8 cellular contexts compared by ENCODE assay signal in the genomic region with DNA sequence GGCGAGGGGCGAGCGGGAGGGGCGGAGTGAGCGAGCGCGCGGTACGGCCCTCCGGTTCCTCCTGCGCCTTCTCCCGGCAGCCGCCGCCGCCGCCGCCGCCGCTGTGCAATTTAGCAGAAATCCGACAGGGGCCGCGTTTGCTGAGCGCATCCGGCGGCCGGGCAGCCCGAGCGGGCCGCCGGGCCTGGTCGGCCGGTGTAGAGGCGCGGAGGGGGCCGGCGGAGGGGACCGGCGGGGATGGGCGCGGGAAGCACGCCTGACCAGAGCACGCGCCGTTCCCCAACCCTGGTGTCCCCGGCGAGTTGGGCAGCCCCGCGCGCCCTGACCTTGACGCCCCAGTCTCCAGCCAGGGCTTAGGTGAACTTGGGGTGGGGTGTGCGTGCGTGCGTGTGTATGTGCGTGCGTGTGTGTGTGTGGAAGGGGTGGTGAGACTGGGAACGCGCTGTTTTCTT.
DNase-seq lines count a peak whose midpoint lies in the region; ATAC-seq, FAIRE-seq and TF ChIP-seq lines count a peak whose summit lies in the region.

No MANE protein-coding gene starts in this region.

- TF ChIP-seq CTCF in cardiac fibroblast (IDR thresholded peaks at IDR 0.05; ENCODE audit: low read depth, low read length) (peak; percentile 7), kidney (IDR thresholded peaks at IDR 0.05; ENCODE audit: borderline replicate concordance, extremely low read depth, insufficient read depth) (peak; percentile 52)

- H3K9me3 ChIP-seq in SJSA1 (replicated peaks) (no peaks in the 10 kb centered on the region), kidney (ENCODE audit: control insufficient read depth in 1 of 2, low read length in 2 of 2) (no peaks in the 10 kb centered on the region)

- TF ChIP-seq POLR2A in GM18505 (IDR thresholded peaks at IDR 0.05; ENCODE audit: borderline replicate concordance, extremely low read depth, insufficient read depth, insufficient read length) = no peak

- ATAC-seq in GM18505 (IDR thresholded peaks at IDR 0.05; ENCODE audit: unreplicated experiment) (peak; percentile 75), HG03196 (IDR thresholded peaks at IDR 0.05; ENCODE audit: unreplicated experiment) (peak; percentile 86), GM21390 (IDR thresholded peaks at IDR 0.05; ENCODE audit: unreplicated experiment) (no peak)

- intact Hi-C loops in kidney (cut with DNase I) = no loop called here

- H3K4me3 ChIP-seq in SJSA1 (peak overlapping the region; percentile 54), cardiac fibroblast (replicated peaks in 1 of 2; ENCODE audit: low read depth in 2 of 2, low read length in 2 of 2) (peak overlapping the region; percentile 54 to 55), kidney (ENCODE audit: low read length in 2 of 2) (peak overlapping the region; percentile 2 to 49)

- no peak for FAIRE-seq in kidney (lab: Jason Lieb, UNC)

- H3K27me3 ChIP-seq in SJSA1 (replicated peaks) = peaks cover 69% of the 10 kb centered on the region

- no peak overlapping the region for H3K27ac ChIP-seq in SJSA1
- no peak overlapping the region for H3K27ac ChIP-seq in kidney (ENCODE audit: low read depth in 2 of 2, low read length in 2 of 2)

- H3K4me1 ChIP-seq in SJSA1 (replicated peaks) (peaks cover 23% of the 10 kb centered on the region), kidney (ENCODE audit: control insufficient read depth in 1 of 2, insufficient read depth in 1 of 2, low read depth in 1 of 2, low read length in 2 of 2) (peaks cover 0 to 2% of the 10 kb centered on the region in 2 donors)

- H3K36me3 ChIP-seq in SJSA1 (no peaks in the 10 kb centered on the region), kidney (ENCODE audit: control insufficient read depth in 1 of 2, insufficient read depth in 2 of 2, low read length in 2 of 2) (no peaks in the 10 kb centered on the region)

- peak; percentile 91 for DNase-seq in AG08396 (ENCODE audit: low spot score)
- peak; percentile 52 to 70 for DNase-seq in SJSA1 (ENCODE audit: low read depth in 1 of 2, low spot score in 2 of 2)
- peak; percentile 53 to 62 for DNase-seq in cardiac fibroblast (ENCODE audit: low read depth in 2 of 2)
- DNase-seq in kidney = no peak
- peak; percentile 19 to 56 for DNase-seq in stimulated activated CD4-positive, alpha-beta T cell treated with anti-CD3 and anti-CD28 coated beads, Interleukin-15, amount 100 ng/mL, for 48 hours (ENCODE audit: low read depth in 2 of 2)

- H3K9ac ChIP-seq in kidney (ENCODE audit: low read length in 2 of 2) = no peak overlapping the region
